24 cellular contexts compared by ENCODE assay signal in genomic region chr7:1307828-1308227, GRCh38.
DNase-seq lines count a peak whose midpoint lies in the region; ATAC-seq and TF ChIP-seq lines count a peak whose summit lies in the region.
"Had no signal": no experiment of that assay in that cellular context is flagged by ENCODE, and none has a peak within 500 bp of the region (broad histone marks: within the 10 kb centered on the region; RNA-seq: fewer than 3 reads in every experiment).

No MANE protein-coding gene starts in this region.

- in situ Hi-C loops in IMR-90 (cut with MboI; ENCODE audit: low sequenced_read_pairs): no loop called here

- no peak for ATAC-seq in IMR-90 (ENCODE audit: low read depth)
- ATAC-seq in activated CD4-positive, alpha-beta T cell treated with anti-CD3 and anti-CD28 coated beads for 36 hours: no peak
- ATAC-seq in activated CD4-positive, CD25-positive, alpha-beta regulatory T cell treated with anti-CD3 and anti-CD28 coated beads, Interleukin-2, amount 50 U/mL, for 24 hours: no peak
- ATAC-seq: GM12878 had no signal

- CTCF ChIA-PET in HEK293 (lab: Yijun Ruan, JAX) (no interaction called here), IMR-90 (lab: Yijun Ruan, JAX) (no interaction called here)
- CTCF ChIA-PET in activated CD4-positive, alpha-beta T cell treated with anti-CD3 and anti-CD28 coated beads for 36 hours (lab: Charles Lee): no interaction called here

- no peaks in the 10 kb centered on the region for H3K9me3 Mint-ChIP-seq in activated CD4-positive, alpha-beta T cell treated with anti-CD3 and anti-CD28 coated beads for 36 hours (ENCODE audit: low read depth)

- no peak overlapping the region for H2BK12ac ChIP-seq in neuronal stem cell (ENCODE audit: low read length)

- no peak overlapping the region for H3K56ac ChIP-seq in IMR-90 (ENCODE audit: extremely low read depth, insufficient read depth, low read length)

- H4K91ac ChIP-seq in IMR-90 (ENCODE audit: insufficient read depth, low read depth, low read length) (no peak overlapping the region), neuronal stem cell (ENCODE audit: low read depth, low read length, poor library complexity) (no peak overlapping the region)

- H2AK9ac ChIP-seq in IMR-90 (replicated peaks; ENCODE audit: low read depth, low read length, poor library complexity): no peak overlapping the region

- no peaks in the 10 kb centered on the region for H3K4me1 ChIP-seq in HEK293 (ENCODE audit: control insufficient read depth, insufficient read depth, low read length)
- no peaks in the 10 kb centered on the region for H3K4me1 ChIP-seq in IMR-90 (ENCODE audit: control insufficient read depth, insufficient read depth, low read length)
- H3K4me1 ChIP-seq in neuronal stem cell (ENCODE audit: control insufficient read depth in 2 of 2, insufficient read depth in 1 of 2, low read depth in 1 of 2, low read length in 2 of 2): peaks cover 0 to 2% of the 10 kb centered on the region in 2 donors
- H3K4me1 ChIP-seq: BE2C had no signal

- H3K36me3 ChIP-seq in HEK293 (ENCODE audit: control insufficient read depth in 2 of 2, insufficient read depth in 1 of 2, low read length in 2 of 2): no peaks in the 10 kb centered on the region
- H3K36me3 ChIP-seq in IMR-90 (ENCODE audit: control insufficient read depth, insufficient read depth, low read length): no peaks in the 10 kb centered on the region
- no peaks in the 10 kb centered on the region for H3K36me3 ChIP-seq in neuronal stem cell (replicated peaks in 1 of 2; ENCODE audit: control insufficient read depth in 2 of 2, insufficient read depth in 2 of 2, low read length in 2 of 2)
- H3K36me3 ChIP-seq: BE2C, BLaER1 had no signal

- H2AK5ac ChIP-seq in IMR-90 (ENCODE audit: low read depth, low read length) (no peak overlapping the region), neuronal stem cell (ENCODE audit: low read depth, low read length) (peak overlapping the region; percentile 91)

- H4K5ac ChIP-seq in IMR-90 (ENCODE audit: low read depth, low read length): no peak overlapping the region

- H4K20me1 ChIP-seq in IMR-90 (ENCODE audit: insufficient read depth, low read length): no peaks in the 10 kb centered on the region; the same call in 1 of the 2 replicates
- H4K20me1 ChIP-seq: BLaER1 had no signal

- TF ChIP-seq CTCF in HEK293 (tag by site-specific recombination; IDR thresholded peaks at IDR 0.05) (no peak), IMR-90 (conservative IDR thresholded peaks at IDR 0.05; ENCODE audit: low read depth, low read length) (no peak)

- H3K4me3 ChIP-seq in HEK293 (ENCODE audit: low read depth, low read length) (no peak overlapping the region), IMR-90 (ENCODE audit: insufficient read depth, low read depth, low read length) (no peak overlapping the region), neuronal stem cell (ENCODE audit: low read length in 2 of 2) (no peak overlapping the region)
- H3K4me3 ChIP-seq: BLaER1, GM12878 had no signal

- intact Hi-C loops in IMR-90 (cut with micrococcal nuclease): no loop called here
- intact Hi-C loops in activated CD4-positive, alpha-beta T cell treated with anti-CD3 and anti-CD28 coated beads for 36 hours (cut with DNase I, micrococcal nuclease): no loop called here

- H3K9ac ChIP-seq in IMR-90 (ENCODE audit: low read depth, low read length) (no peak overlapping the region), neuronal stem cell (ENCODE audit: low read depth, low read length, poor library complexity) (no peak overlapping the region)
- H3K9ac ChIP-seq: BLaER1 had no signal

- H2BK15ac ChIP-seq in IMR-90 (ENCODE audit: low read depth, low read length): no peak overlapping the region
- no peak overlapping the region for H2BK15ac ChIP-seq in neuronal stem cell (ENCODE audit: low read length)

- no peaks in the 10 kb centered on the region for H3K36me3 Mint-ChIP-seq in activated CD4-positive, alpha-beta T cell treated with anti-CD3 and anti-CD28 coated beads for 36 hours (ENCODE audit: low read depth)
- H3K36me3 Mint-ChIP-seq: CD14-positive monocyte; CD4-positive, alpha-beta memory T cell; CD4-positive, CD25-positive, alpha-beta regulatory T cell had no signal

- H3K79me1 ChIP-seq in IMR-90 (ENCODE audit: low read depth in 1 of 2, low read length in 2 of 2) (no peaks in the 10 kb centered on the region), neuronal stem cell (ENCODE audit: low read depth, low read length) (no peaks in the 10 kb centered on the region)

- H2AFZ ChIP-seq in IMR-90 (replicated peaks; ENCODE audit: low read length, poor library complexity): no peak overlapping the region
- no peak overlapping the region for H2AFZ ChIP-seq in neuronal stem cell (ENCODE audit: low read length)

- H3K23ac ChIP-seq in IMR-90 (ENCODE audit: low read depth, low read length) (no peak overlapping the region), neuronal stem cell (ENCODE audit: low read depth, low read length, poor library complexity) (no peak overlapping the region)

- no peak overlapping the region for H3K27ac ChIP-seq in HEK293 (ENCODE audit: extremely low read depth, low read depth, low read length)
- no peak overlapping the region for H3K27ac ChIP-seq in IMR-90 (ENCODE audit: insufficient read depth, low read length)
- H3K27ac ChIP-seq in neuronal stem cell (replicated peaks; ENCODE audit: low read length): no peak overlapping the region
- H3K27ac ChIP-seq: BLaER1 had no signal

- 80% methylated on average over 14 of the region's 14 CpGs; no CpG with 5 or more reads in 1 of the 2 experiments for WGBS in IMR-90 (ENCODE audit: extremely low coverage in 2 of 2, insufficient read length in 1 of 2), 2 experiments
- no CpG with 5 or more reads among the region's 14 CpGs for WGBS in neuronal stem cell (ENCODE audit: extremely low coverage in 2 of 2, insufficient read length in 2 of 2, insufficient replicate concordance in 1 of 2), 2 donors

- dilution Hi-C loops in IMR-90 (cut with HindIII; ENCODE audit: low sequenced_read_pairs, unreplicated experiment): no loop called here

- no peak for TF ChIP-seq POLR2A in IMR-90 (IDR thresholded peaks at IDR 0.05; ENCODE audit: low read depth, low read length)

- H2BK20ac ChIP-seq in IMR-90 (ENCODE audit: low read depth, low read length): no peak overlapping the region

- no peak overlapping the region for H3K14ac ChIP-seq in IMR-90 (replicated peaks; ENCODE audit: low read depth, low read length)
- H3K14ac ChIP-seq in neuronal stem cell (ENCODE audit: low read length): no peak overlapping the region

- H2BK120ac ChIP-seq in IMR-90 (ENCODE audit: low read depth, low read length) (no peak overlapping the region), neuronal stem cell (ENCODE audit: low read depth, low read length) (no peak overlapping the region)

- peaks cover 3% of the 10 kb centered on the region for H3K27me3 Mint-ChIP-seq in activated CD4-positive, alpha-beta T cell treated with anti-CD3 and anti-CD28 coated beads for 36 hours
- H3K27me3 Mint-ChIP-seq: CD4-positive, CD25-positive, alpha-beta regulatory T cell had no signal

- H3K9me3 ChIP-seq in HEK293 (ENCODE audit: control insufficient read depth, insufficient read depth, low read depth, low read length) (no peaks in the 10 kb centered on the region), IMR-90 (ENCODE audit: control insufficient read depth, insufficient read depth, low read length) (peaks cover 5% of the 10 kb centered on the region; the same call in 1 of the 2 replicates), neuronal stem cell (replicated peaks in 1 of 2; ENCODE audit: control insufficient read depth in 2 of 2, insufficient read depth in 1 of 2, low read depth in 1 of 2, low read length in 2 of 2) (peaks cover 0 to 4% of the 10 kb centered on the region in 2 donors)
- H3K9me3 ChIP-seq: BE2C, BLaER1 had no signal

- H4K8ac ChIP-seq in IMR-90 (ENCODE audit: low read depth in 2 of 2, low read length in 2 of 2): no peak overlapping the region
- no peak overlapping the region for H4K8ac ChIP-seq in neuronal stem cell (ENCODE audit: low read depth, low read length)

- H3K27me3 ChIP-seq in IMR-90 (ENCODE audit: control insufficient read depth, insufficient read depth, low read length) (peaks cover 15% of the 10 kb centered on the region), neuronal stem cell (ENCODE audit: control insufficient read depth in 3 of 3, insufficient read depth in 3 of 3, low read depth in 1 of 3, low read length in 3 of 3) (peaks cover 0 to 12% (median 0%) of the 10 kb centered on the region in 3 experiments)
- H3K27me3 ChIP-seq: BLaER1 had no signal

- no peak overlapping the region for H3K4me2 ChIP-seq in IMR-90 (ENCODE audit: low read depth, low read length)
- H3K4me2 ChIP-seq in neuronal stem cell (ENCODE audit: insufficient read depth, low read length, poor library complexity, severe bottlenecking): no peak overlapping the region
- H3K4me2 ChIP-seq: BLaER1 had no signal

- BruUV-seq in IMR-90 (replicated peaks; lab: Mats Ljungman, UMichigan): no TSS peak

- H3K4ac ChIP-seq in IMR-90 (ENCODE audit: low read depth, low read length) (no peak overlapping the region), neuronal stem cell (ENCODE audit: low read length) (no peak overlapping the region)

- H3K4me1 Mint-ChIP-seq in activated CD4-positive, alpha-beta T cell treated with anti-CD3 and anti-CD28 coated beads for 36 hours: no peaks in the 10 kb centered on the region
- H3K4me1 Mint-ChIP-seq: CD14-positive monocyte; CD4-positive, alpha-beta memory T cell; CD4-positive, CD25-positive, alpha-beta regulatory T cell; CD8-positive, alpha-beta memory T cell had no signal

- no peaks in the 10 kb centered on the region for H3K9me1 ChIP-seq in IMR-90 (ENCODE audit: insufficient read depth, low read length)

- H3K4me3 Mint-ChIP-seq in activated CD4-positive, alpha-beta T cell treated with anti-CD3 and anti-CD28 coated beads for 36 hours: no peak overlapping the region
- H3K4me3 Mint-ChIP-seq: CD14-positive monocyte; CD4-positive, alpha-beta memory T cell; CD4-positive, CD25-positive, alpha-beta regulatory T cell; CD8-positive, alpha-beta memory T cell had no signal

- H3K27ac Mint-ChIP-seq in activated CD4-positive, alpha-beta T cell treated with anti-CD3 and anti-CD28 coated beads for 36 hours: no peak overlapping the region
- H3K27ac Mint-ChIP-seq: CD14-positive monocyte; CD4-positive, alpha-beta memory T cell; CD4-positive, CD25-positive, alpha-beta regulatory T cell; CD8-positive, alpha-beta memory T cell had no signal

- POLR2A ChIA-PET in HEK293 (lab: Yijun Ruan, JAX) (no interaction called here), IMR-90 (lab: Charles Lee; ENCODE audit: unreplicated experiment) (no interaction called here)
- POLR2A ChIA-PET in activated CD4-positive, alpha-beta T cell treated with anti-CD3 and anti-CD28 coated beads for 36 hours (lab: Charles Lee): no interaction called here

- no peak for DNase-seq in IMR-90
- DNase-seq in neuronal stem cell (ENCODE audit: low spot score): no peak
- DNase-seq in activated CD4-positive, alpha-beta T cell treated with anti-CD3 and anti-CD28 coated beads for 36 hours: no peak
- no peak for DNase-seq in NCI-H524 treated with DMSO at 0.1 percent for 48 hours (lab: John Stamatoyannopoulos, UW)
- DNase-seq: 8988T; ACHN; BE2C; C1 segment of cervical spinal cord; CD4-positive, alpha-beta memory T cell; CD4-positive, CD25-positive, alpha-beta regulatory T cell; CD8-positive, alpha-beta memory T cell; COR-L47; DMS 273 treated with DMSO at 0.1 percent for 48 hours; DMS153; DMS53; DMS79; DND-41; EL; GDM1 had no signal

- H3K18ac ChIP-seq in IMR-90 (ENCODE audit: low read depth, low read length) (no peak overlapping the region), neuronal stem cell (ENCODE audit: low read length) (no peak overlapping the region)

- TF ChIP-seq RAD21 in IMR-90 (IDR thresholded peaks at IDR 0.05; ENCODE audit: low read length): no peak

- H2BK5ac ChIP-seq in IMR-90 (ENCODE audit: low read depth, low read length, poor library complexity, severe bottlenecking) (no peak overlapping the region), neuronal stem cell (ENCODE audit: low read length) (no peak overlapping the region)
